Comparison of ENCODE assay signal across 32 cellular contexts in the genomic region with DNA sequence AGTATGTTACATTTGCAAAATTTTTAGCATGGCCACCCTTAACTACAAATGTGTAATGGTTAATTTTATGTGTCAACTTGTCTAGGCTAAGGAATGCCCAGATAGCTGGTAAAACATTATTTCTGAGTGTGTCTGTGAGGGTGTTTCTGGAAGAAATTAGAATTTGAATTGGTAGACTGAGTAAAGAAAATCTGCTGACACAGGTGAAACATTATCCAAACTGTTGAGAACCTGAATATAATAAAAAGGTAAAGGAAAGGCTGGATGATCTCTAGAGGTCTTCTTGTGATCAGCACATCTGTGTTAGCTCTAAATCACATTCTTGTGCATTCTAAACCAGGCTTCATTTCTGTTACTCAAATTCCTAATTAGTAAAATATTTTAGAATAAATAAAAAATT.
"Had no signal": no experiment of that assay in that cellular context is flagged by ENCODE, and none has a peak within 500 bp of the region (broad histone marks: within the 10 kb centered on the region; RNA-seq: fewer than 3 reads in every experiment).

No MANE protein-coding gene starts in this region.

- H3K4me3 ChIP-seq: adrenal gland, body of pancreas, esophagus muscularis mucosa, gastrocnemius medialis, heart left ventricle had no signal

- H3K36me3 ChIP-seq: adrenal gland, esophagus muscularis mucosa, gastrocnemius medialis, heart left ventricle had no signal

- H3K27ac Mint-ChIP-seq: activated CD4-positive, alpha-beta T cell treated with anti-CD3 and anti-CD28 coated beads, Interleukin-2, amount 10 ng/mL, durations not matched to agents 7 days and 5 days; activated CD8-positive, alpha-beta T cell treated with anti-CD3 and anti-CD28 coated beads for 36 hours; activated naive CD8-positive, alpha-beta T cell treated with anti-CD3 and anti-CD28 coated beads for 36 hours; activated naive CD8-positive, alpha-beta T cell treated with anti-CD3 and anti-CD28 coated beads, Interleukin-2, amount 50 U/mL, for 24 hours; activated T-helper 17 cell treated with anti-CD3 and anti-CD28 coated beads, Interleukin-2, amount 50 U/mL, for 72 hours; effector memory CD8-positive, alpha-beta T cell; WTC11 had no signal

- H3K36me3 Mint-ChIP-seq: WTC11 had no signal

- ATAC-seq: activated CD8-positive, alpha-beta T cell treated with anti-CD3 and anti-CD28 coated beads for 36 hours; activated naive CD8-positive, alpha-beta T cell treated with anti-CD3 and anti-CD28 coated beads, Interleukin-2, amount 50 U/mL, for 24 hours; activated T-cell treated with anti-CD3 and anti-CD28 coated beads, Interleukin-2, amount 50 U/mL, for 4 hours; activated T-helper 17 cell treated with anti-CD3 and anti-CD28 coated beads, Interleukin-2, amount 50 U/mL, for 72 hours; body of pancreas; effector memory CD8-positive, alpha-beta T cell; gastrocnemius medialis; heart left ventricle; WTC11 had no signal

- H3K4me3 Mint-ChIP-seq: activated CD4-positive, alpha-beta T cell treated with anti-CD3 and anti-CD28 coated beads, Interleukin-2, amount 10 ng/mL, durations not matched to agents 7 days and 5 days; activated CD8-positive, alpha-beta T cell treated with anti-CD3 and anti-CD28 coated beads for 36 hours; activated naive CD8-positive, alpha-beta T cell treated with anti-CD3 and anti-CD28 coated beads for 36 hours; activated naive CD8-positive, alpha-beta T cell treated with anti-CD3 and anti-CD28 coated beads, Interleukin-2, amount 50 U/mL, for 24 hours; activated T-cell treated with anti-CD3 and anti-CD28 coated beads, Interleukin-2, amount 50 U/mL, for 4 hours; activated T-helper 17 cell treated with anti-CD3 and anti-CD28 coated beads, Interleukin-2, amount 50 U/mL, for 72 hours; effector memory CD8-positive, alpha-beta T cell; WTC11 had no signal

- DNase-seq: activated CD4-positive, alpha-beta T cell treated with anti-CD3 and anti-CD28 coated beads for 1 hour; activated CD4-positive, alpha-beta T cell treated with anti-CD3 and anti-CD28 coated beads for 4 hours; activated CD4-positive, alpha-beta T cell treated with anti-CD3 and anti-CD28 coated beads, Interleukin-2, amount 10 ng/mL, durations not matched to agents 7 days and 5 days; activated CD4-positive, alpha-beta T cell treated with anti-CD3 and anti-CD28 coated beads, Interleukin-2, amount 50 U/mL, for 4 hours; activated CD8-positive, alpha-beta memory T cell treated with anti-CD3 and anti-CD28 coated beads for 24 hours; activated CD8-positive, alpha-beta T cell treated with anti-CD3 and anti-CD28 coated beads for 36 hours; activated effector memory CD4-positive, alpha-beta T cell treated with Interleukin-2 at 50 U/mL for 16 hours; activated gamma-delta T cell treated with Interleukin-2 at 50 U/mL for 16 hours; activated naive CD4-positive, alpha-beta T cell treated with anti-CD3 and anti-CD28 coated beads, Interleukin-2, amount 50 U/mL, for 16 hours; activated naive CD4-positive, alpha-beta T cell treated with Interleukin-2 at 50 U/mL for 16 hours; activated naive CD8-positive, alpha-beta T cell treated with anti-CD3 and anti-CD28 coated beads for 36 hours; activated naive CD8-positive, alpha-beta T cell treated with anti-CD3 and anti-CD28 coated beads, Interleukin-2, amount 50 U/mL, for 24 hours; activated T-cell treated with anti-CD3 and anti-CD28 coated beads, Interleukin-2, amount 50 U/mL, for 4 hours; adrenal gland; amygdala; aorta; body of pancreas; caudate nucleus; cortex of kidney; dermis blood vessel endothelial cell; effector CD4-positive, alpha-beta T cell; effector memory CD8-positive, alpha-beta T cell; erythroblast; foreskin keratinocyte; gastrocnemius medialis; glutamatergic neuron; heart left ventricle; T-helper 2 cell had no signal

- H3K9me3 ChIP-seq: adrenal gland, body of pancreas, esophagus muscularis mucosa, gastrocnemius medialis, heart left ventricle had no signal

- H3K27me3 Mint-ChIP-seq: activated CD4-positive, alpha-beta T cell treated with anti-CD3 and anti-CD28 coated beads, Interleukin-2, amount 10 ng/mL, durations not matched to agents 7 days and 5 days; activated CD8-positive, alpha-beta T cell treated with anti-CD3 and anti-CD28 coated beads for 36 hours; activated naive CD8-positive, alpha-beta T cell treated with anti-CD3 and anti-CD28 coated beads for 36 hours; activated naive CD8-positive, alpha-beta T cell treated with anti-CD3 and anti-CD28 coated beads, Interleukin-2, amount 50 U/mL, for 24 hours; activated T-helper 17 cell treated with anti-CD3 and anti-CD28 coated beads, Interleukin-2, amount 50 U/mL, for 72 hours; effector memory CD8-positive, alpha-beta T cell had no signal

- H3K4me1 ChIP-seq: body of pancreas, esophagus muscularis mucosa, foreskin keratinocyte, gastrocnemius medialis, heart left ventricle had no signal

- H3K27ac ChIP-seq: adrenal gland, body of pancreas, esophagus muscularis mucosa, foreskin keratinocyte, gastrocnemius medialis, heart left ventricle, VCaP had no signal

- H3K9me3 Mint-ChIP-seq: activated CD4-positive, alpha-beta T cell treated with anti-CD3 and anti-CD28 coated beads, Interleukin-2, amount 10 ng/mL, durations not matched to agents 7 days and 5 days; activated CD8-positive, alpha-beta T cell treated with anti-CD3 and anti-CD28 coated beads for 36 hours; activated naive CD8-positive, alpha-beta T cell treated with anti-CD3 and anti-CD28 coated beads for 36 hours; activated naive CD8-positive, alpha-beta T cell treated with anti-CD3 and anti-CD28 coated beads, Interleukin-2, amount 50 U/mL, for 24 hours; activated T-cell treated with anti-CD3 and anti-CD28 coated beads, Interleukin-2, amount 50 U/mL, for 4 hours; activated T-helper 17 cell treated with anti-CD3 and anti-CD28 coated beads, Interleukin-2, amount 50 U/mL, for 72 hours; effector memory CD8-positive, alpha-beta T cell; WTC11 had no signal

- H3K27me3 ChIP-seq: adrenal gland, body of pancreas, esophagus muscularis mucosa, foreskin keratinocyte, gastrocnemius medialis, heart left ventricle had no signal

- H3K4me1 Mint-ChIP-seq: activated naive CD8-positive, alpha-beta T cell treated with anti-CD3 and anti-CD28 coated beads for 36 hours; WTC11 had no signal
